8 cellular contexts compared by ENCODE assay signal in the genomic region with DNA sequence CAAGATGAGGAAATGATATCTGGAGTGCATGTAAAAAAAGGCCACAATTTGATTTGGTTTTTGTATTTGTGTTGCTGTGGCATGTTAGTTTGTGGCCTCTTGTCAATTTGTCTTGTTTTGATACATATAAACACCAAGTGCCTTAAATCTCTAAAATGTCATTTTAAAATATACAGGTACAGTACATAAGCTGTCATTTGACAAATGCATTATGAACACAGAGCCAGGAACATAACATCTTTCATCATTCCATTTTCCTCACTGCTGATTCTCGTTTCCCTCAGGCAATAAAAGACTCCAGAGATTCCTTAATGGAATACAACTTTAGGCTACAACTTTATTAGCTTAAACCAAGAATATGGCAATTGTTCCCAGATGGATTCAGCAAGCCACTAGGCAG.
"Had no signal": no experiment of that assay in that cellular context is flagged by ENCODE, and none has a peak within 500 bp of the region (broad histone marks: within the 10 kb centered on the region; RNA-seq: fewer than 3 reads in every experiment).

No MANE protein-coding gene starts in this region.

- DNase-seq: GDM1, GF-D8 had no signal

- ATAC-seq: GM12878 had no signal

- FAIRE-seq: G401.6, GM12878, GM12891, GM12892, GM18507, GM19239 had no signal

- H3K4me3 ChIP-seq: GM12878 had no signal
